11 cellular contexts compared by ENCODE assay signal in genomic region chr3:115660646-115661442, GRCh38. TPM values are rescaled to one million over a fixed set of nuclear protein-coding genes. Genes with fewer than 3 reads are reported as not detected.
DNase-seq lines count a peak whose midpoint lies in the region; ATAC-seq and TF ChIP-seq lines count a peak whose summit lies in the region.
"Had no signal": no experiment of that assay in that cellular context is flagged by ENCODE, and none has a peak within 500 bp of the region (broad histone marks: within the 10 kb centered on the region; RNA-seq: fewer than 3 reads in every experiment).

No MANE protein-coding gene starts in this region.

- DNase-seq in GM06990 (ENCODE audit: extremely low read depth, insufficient read length) (peak; percentile 21), SK-N-DZ (ENCODE audit: low spot score) (peak; percentile 16), left ventricle myocardium superior (peak; percentile 54), sciatic nerve (ENCODE audit: low spot score) (no peak)
- DNase-seq: activated CD4-positive, alpha-beta memory T cell treated with anti-CD3 and anti-CD28 coated beads, Interleukin-2, amount 10 ng/mL, durations not matched to agents 7 days and 5 days; NCI-H446 had no signal

- no peaks in the 10 kb centered on the region for H3K27me3 ChIP-seq in GM06990 (replicated peaks; ENCODE audit: control insufficient read depth, insufficient read depth, low read length)
- H3K27me3 ChIP-seq: cardiac muscle cell had no signal

- intact Hi-C loops in left ventricle myocardium superior (cut with micrococcal nuclease) (no loop called here), sciatic nerve (cut with DNase I) (no loop called here)

- no peaks in the 10 kb centered on the region for H3K36me3 ChIP-seq in GM06990 (ENCODE audit: control insufficient read depth, insufficient read depth, low read length)
- H3K36me3 ChIP-seq: cardiac muscle cell had no signal

- H3K4me3 ChIP-seq in GM06990 (replicated peaks; ENCODE audit: low read depth, low read length) = no peak overlapping the region
- H3K4me3 ChIP-seq: cardiac muscle cell had no signal

- TF ChIP-seq CTCF in GM06990 (IDR thresholded peaks at IDR 0.05; ENCODE audit: insufficient read depth, low read length, poor library complexity, severe bottlenecking) = no peak

- ATAC-seq in left ventricle myocardium superior (peak; percentile 50), sciatic nerve (peak; percentile 42), HG02623 (IDR thresholded peaks at IDR 0.05; ENCODE audit: unreplicated experiment) (no peak), HG02938 (IDR thresholded peaks at IDR 0.05; ENCODE audit: unreplicated experiment) (no peak), GM18907 (IDR thresholded peaks at IDR 0.05; ENCODE audit: unreplicated experiment) (no peak)

RNA-seq across cellular contexts. Expression of gene GAP43, which starts 37.5 kb away (rescaled TPM):
- 82.8 and 92.1 TPM in 2 replicates for polyA plus RNA-seq in SK-N-DZ (2014; cell fraction: cytosol; rRNA removed)
- polyA plus RNA-seq in SK-N-DZ (2014; cell fraction: nucleus; rRNA removed) = 36.1 and 47.6 TPM in 2 replicates
- total RNA-seq in left ventricle myocardium superior = 0.25 TPM
- total RNA-seq in sciatic nerve = 6.0 TPM
- total RNA-seq: activated CD4-positive, alpha-beta memory T cell treated with anti-CD3 and anti-CD28 coated beads, Interleukin-2, amount 10 ng/mL, durations not matched to agents 7 days and 5 days; mesenteric fat pad had no signal

Comparison
In these comparisons a context has a peak if more than half of its experiments do, and no peak if none do; other contexts are left out.
1. ATAC-seq: peak in left ventricle myocardium superior (single experiment) and sciatic nerve (single experiment); none in HG02623 (single experiment), HG02938 (single experiment) and GM18907 (single experiment).